Comparison of ENCODE assay signal across 33 cellular contexts in genomic region chr9:86629530-86629929, GRCh38.
"Had no signal": no experiment of that assay in that cellular context is flagged by ENCODE, and none has a peak within 500 bp of the region (broad histone marks: within the 10 kb centered on the region; RNA-seq: fewer than 3 reads in every experiment).

No MANE protein-coding gene starts in this region.

- H3K4me3 ChIP-seq: adrenal gland, ascending aorta, body of pancreas, breast epithelium, cardiac muscle cell had no signal

- H3K27ac ChIP-seq: adrenal gland, ascending aorta, body of pancreas, brain microvascular endothelial cell, breast epithelium, cardiac muscle cell had no signal

- ATAC-seq: activated naive CD4-positive, alpha-beta T cell treated with anti-CD3 and anti-CD28 coated beads, Interleukin-2, amount 50 U/mL, for 72 hours; activated naive CD8-positive, alpha-beta T cell treated with anti-CD3 and anti-CD28 coated beads, Interleukin-2, amount 50 U/mL, for 24 hours; activated T-cell treated with anti-CD3 and anti-CD28 coated beads, Interleukin-2, amount 50 U/mL, for 4 hours; activated T-cell treated with anti-CD3 and anti-CD28 coated beads, Interleukin-2, amount 50 U/mL, for 72 hours; activated T-helper 17 cell treated with anti-CD3 and anti-CD28 coated beads, Interleukin-2, amount 50 U/mL, for 72 hours; body of pancreas had no signal

- H3K9me3 ChIP-seq: adrenal gland, ascending aorta, body of pancreas had no signal

- H3K4me1 ChIP-seq: adrenal gland, ascending aorta, breast epithelium had no signal

- H3K36me3 ChIP-seq: adrenal gland, ascending aorta, brain microvascular endothelial cell, breast epithelium, cardiac muscle cell had no signal

- FAIRE-seq: astrocyte had no signal

- H3K27me3 ChIP-seq: adrenal gland, ascending aorta, body of pancreas, brain microvascular endothelial cell, breast epithelium, cardiac muscle cell had no signal

- DNase-seq: activated effector memory CD4-positive, alpha-beta T cell treated with anti-CD3 and anti-CD28 coated beads, Interleukin-2, amount 50 U/mL, for 16 hours; activated effector memory CD4-positive, alpha-beta T cell treated with Interleukin-2 at 50 U/mL for 16 hours; activated gamma-delta T cell; activated gamma-delta T cell treated with Interleukin-2 at 50 U/mL for 16 hours; activated naive CD4-positive, alpha-beta T cell; activated naive CD4-positive, alpha-beta T cell treated with anti-CD3 and anti-CD28 coated beads for 36 hours; activated naive CD4-positive, alpha-beta T cell treated with anti-CD3 and anti-CD28 coated beads, Interleukin-2, amount 10 ng/mL, durations not matched to agents 7 days and 5 days; activated naive CD4-positive, alpha-beta T cell treated with anti-CD3 and anti-CD28 coated beads, Interleukin-2, amount 50 U/mL, for 16 hours; activated naive CD4-positive, alpha-beta T cell treated with Interleukin-2 at 50 U/mL for 16 hours; activated naive CD8-positive, alpha-beta T cell treated with anti-CD3 and anti-CD28 coated beads for 36 hours; activated naive CD8-positive, alpha-beta T cell treated with anti-CD3 and anti-CD28 coated beads, Interleukin-2, amount 10 ng/mL, durations not matched to agents 7 days and 5 days; activated naive CD8-positive, alpha-beta T cell treated with anti-CD3 and anti-CD28 coated beads, Interleukin-2, amount 50 U/mL, for 24 hours; activated T-cell treated with anti-CD3 and anti-CD28 coated beads, Interleukin-2, amount 50 U/mL, for 1 hour; activated T-cell treated with anti-CD3 and anti-CD28 coated beads, Interleukin-2, amount 50 U/mL, for 24 hours; activated T-cell treated with anti-CD3 and anti-CD28 coated beads, Interleukin-2, amount 50 U/mL, for 4 hours; activated T-cell treated with anti-CD3 and anti-CD28 coated beads, Interleukin-2, amount 50 U/mL, for 48 hours; activated T-cell treated with anti-CD3 and anti-CD28 coated beads, Interleukin-2, amount 50 U/mL, for 72 hours; adrenal gland; amniotic stem cell; amygdala; anterior cingulate cortex; aorta; body of pancreas; brain microvascular endothelial cell; caudate nucleus; central memory CD4-positive, alpha-beta T cell; cerebellar nuclear complex had no signal
